In genomic region chr19:30390356-30390988, GRCh38 we compare ENCODE assay signal across 26 cellular contexts. TPM values are rescaled to one million over a fixed set of nuclear protein-coding genes. Genes with fewer than 3 reads are reported as not detected.
"Had no signal": no experiment of that assay in that cellular context is flagged by ENCODE, and none has a peak within 500 bp of the region (broad histone marks: within the 10 kb centered on the region; RNA-seq: fewer than 3 reads in every experiment).

No MANE protein-coding gene starts in this region.

- H3K27ac ChIP-seq: coronary artery, heart left ventricle, lower lobe of right lung, skin epidermis, upper lobe of left lung, vagina had no signal

- ATAC-seq: activated naive CD4-positive, alpha-beta T cell treated with anti-CD3 and anti-CD28 coated beads, Interleukin-2, amount 50 U/mL, for 72 hours; activated T-cell treated with anti-CD3 and anti-CD28 coated beads, Interleukin-2, amount 50 U/mL, for 72 hours; effector memory CD8-positive, alpha-beta T cell; heart left ventricle; lower lobe of right lung; natural killer cell treated with Interleukin-12 subunit alpha and Interleukin-12 subunit beta and Interleukin-15 and Interleukin-18, amount 100 ng/mL, for 72 hours; sciatic nerve had no signal

- H3K4me3 ChIP-seq: coronary artery, heart left ventricle, lower lobe of right lung, skin epidermis, upper lobe of left lung, vagina had no signal

- H3K9me3 ChIP-seq: heart left ventricle, lower lobe of right lung, upper lobe of left lung, vagina had no signal

- H3K4me1 ChIP-seq: lower lobe of right lung, upper lobe of left lung, vagina had no signal

- DNase-seq: activated B cell treated with CpG ODN at 0.5 μM for 24 hours; activated CD4-positive, alpha-beta T cell treated with anti-CD3 and anti-CD28 coated beads, Interleukin-2, amount 50 U/mL, for 1 hour; activated naive CD4-positive, alpha-beta T cell; activated T-cell treated with anti-CD3 and anti-CD28 coated beads for 4 hours; activated T-cell treated with anti-CD3 and anti-CD28 coated beads, Interleukin-2, amount 50 U/mL, for 72 hours; effector memory CD8-positive, alpha-beta T cell; foreskin fibroblast; heart left ventricle; immature natural killer cell; kidney; lower lobe of right lung; mesenchymal stem cell; stimulated activated CD4-positive, alpha-beta T cell treated with anti-CD3 and anti-CD28 coated beads, Interleukin-12 subunit alpha, Interleukin-12 subunit beta, amount 100 ng/mL, for 4 hours; stimulated activated CD4-positive, alpha-beta T cell treated with anti-CD3 and anti-CD28 coated beads, Interleukin-4, amount 100 ng/mL, for 1 hour; T-helper 1 cell; upper lobe of left lung had no signal

- H3K36me3 ChIP-seq: heart left ventricle, lower lobe of right lung, upper lobe of left lung, vagina had no signal

- H3K27me3 ChIP-seq: upper lobe of left lung, vagina had no signal

RNA-seq across cellular contexts. Expression of gene ZNF536, which starts 18.3 kb away (rescaled TPM):
- total RNA-seq: activated B cell treated with CpG ODN at 0.5 μM for 24 hours; activated naive CD4-positive, alpha-beta T cell treated with anti-CD3 and anti-CD28 coated beads, Interleukin-2, amount 50 U/mL, for 72 hours; bronchial epithelial cell; endothelial cell of umbilical vein; mononuclear cell; myocyte; natural killer cell treated with Interleukin-12 subunit alpha and Interleukin-12 subunit beta and Interleukin-15 and Interleukin-18, amount 100 ng/mL, for 72 hours had no signal
- polyA plus RNA-seq: endothelial cell of umbilical vein, immature natural killer cell had no signal
